32 cellular contexts compared by ENCODE assay signal in genomic region chr3:178840586-178840985, GRCh38.
"Had no signal": no experiment of that assay in that cellular context is flagged by ENCODE, and none has a peak within 500 bp of the region (broad histone marks: within the 10 kb centered on the region; RNA-seq: fewer than 3 reads in every experiment).

No MANE protein-coding gene starts in this region.

- H3K4me3 ChIP-seq: adrenal gland, ascending aorta, body of pancreas, breast epithelium, cardiac muscle cell had no signal

- DNase-seq: activated effector memory CD4-positive, alpha-beta T cell treated with anti-CD3 and anti-CD28 coated beads, Interleukin-2, amount 50 U/mL, for 16 hours; activated effector memory CD4-positive, alpha-beta T cell treated with Interleukin-2 at 50 U/mL for 16 hours; activated gamma-delta T cell; activated gamma-delta T cell treated with Interleukin-2 at 50 U/mL for 16 hours; activated naive CD4-positive, alpha-beta T cell; activated naive CD4-positive, alpha-beta T cell treated with anti-CD3 and anti-CD28 coated beads for 36 hours; activated naive CD4-positive, alpha-beta T cell treated with anti-CD3 and anti-CD28 coated beads, Interleukin-2, amount 10 ng/mL, durations not matched to agents 7 days and 5 days; activated naive CD4-positive, alpha-beta T cell treated with anti-CD3 and anti-CD28 coated beads, Interleukin-2, amount 50 U/mL, for 16 hours; activated naive CD4-positive, alpha-beta T cell treated with Interleukin-2 at 50 U/mL for 16 hours; activated naive CD8-positive, alpha-beta T cell treated with anti-CD3 and anti-CD28 coated beads for 36 hours; activated naive CD8-positive, alpha-beta T cell treated with anti-CD3 and anti-CD28 coated beads, Interleukin-2, amount 10 ng/mL, durations not matched to agents 7 days and 5 days; activated naive CD8-positive, alpha-beta T cell treated with anti-CD3 and anti-CD28 coated beads, Interleukin-2, amount 50 U/mL, for 24 hours; activated T-cell treated with anti-CD3 and anti-CD28 coated beads, Interleukin-2, amount 50 U/mL, for 1 hour; activated T-cell treated with anti-CD3 and anti-CD28 coated beads, Interleukin-2, amount 50 U/mL, for 24 hours; activated T-cell treated with anti-CD3 and anti-CD28 coated beads, Interleukin-2, amount 50 U/mL, for 4 hours; activated T-cell treated with anti-CD3 and anti-CD28 coated beads, Interleukin-2, amount 50 U/mL, for 48 hours; activated T-cell treated with anti-CD3 and anti-CD28 coated beads, Interleukin-2, amount 50 U/mL, for 72 hours; adrenal gland; amniotic stem cell; amygdala; anterior cingulate cortex; aorta; body of pancreas; brain microvascular endothelial cell; caudate nucleus; central memory CD4-positive, alpha-beta T cell; cerebellar nuclear complex had no signal

- H3K27me3 ChIP-seq: adrenal gland, ascending aorta, body of pancreas, brain microvascular endothelial cell, breast epithelium, cardiac muscle cell had no signal

- H3K9me3 ChIP-seq: adrenal gland, ascending aorta, body of pancreas had no signal

- H3K27ac ChIP-seq: adrenal gland, ascending aorta, body of pancreas, brain microvascular endothelial cell, breast epithelium, cardiac muscle cell had no signal

- ATAC-seq: activated naive CD4-positive, alpha-beta T cell treated with anti-CD3 and anti-CD28 coated beads, Interleukin-2, amount 50 U/mL, for 72 hours; activated naive CD8-positive, alpha-beta T cell treated with anti-CD3 and anti-CD28 coated beads, Interleukin-2, amount 50 U/mL, for 24 hours; activated T-cell treated with anti-CD3 and anti-CD28 coated beads, Interleukin-2, amount 50 U/mL, for 4 hours; activated T-cell treated with anti-CD3 and anti-CD28 coated beads, Interleukin-2, amount 50 U/mL, for 72 hours; activated T-helper 17 cell treated with anti-CD3 and anti-CD28 coated beads, Interleukin-2, amount 50 U/mL, for 72 hours; body of pancreas had no signal

- H3K4me1 ChIP-seq: adrenal gland, body of pancreas, breast epithelium had no signal

- H3K36me3 ChIP-seq: adrenal gland, ascending aorta, brain microvascular endothelial cell, breast epithelium, cardiac muscle cell had no signal
